ENCODE assay signal across 19 cellular contexts in genomic region chr2:201987426-201987825, GRCh38. TPM values are rescaled to one million over a fixed set of nuclear protein-coding genes. Genes with fewer than 3 reads are reported as not detected.
DNase-seq lines count a peak whose midpoint lies in the region; ATAC-seq and TF ChIP-seq lines count a peak whose summit lies in the region.
"Had no signal": no experiment of that assay in that cellular context is flagged by ENCODE, and none has a peak within 500 bp of the region (broad histone marks: within the 10 kb centered on the region; RNA-seq: fewer than 3 reads in every experiment).

No MANE protein-coding gene starts in this region.

- peaks cover 5% of the 10 kb centered on the region for H3K36me3 Mint-ChIP-seq in glutamatergic neuron (ENCODE audit: unreplicated experiment)
- H3K36me3 Mint-ChIP-seq: CD14-positive monocyte had no signal

- TF ChIP-seq CTCF in glutamatergic neuron (IDR thresholded peaks at IDR 0.05; ENCODE audit: partially characterized antibody, unreplicated experiment), result no peak

- H3K27me3 Mint-ChIP-seq in stimulated activated naive CD8-positive, alpha-beta T cell treated with anti-CD3 and anti-CD28 coated beads, Interleukin-15, amount 100 ng/mL, for 72 hours, result no peaks in the 10 kb centered on the region
- H3K27me3 Mint-ChIP-seq in glutamatergic neuron (ENCODE audit: unreplicated experiment), result peaks cover 2% of the 10 kb centered on the region

- DNase-seq in stimulated activated naive CD8-positive, alpha-beta T cell treated with anti-CD3 and anti-CD28 coated beads, Interleukin-15, amount 100 ng/mL, for 72 hours, result no peak
- DNase-seq in stimulated activated naive CD8-positive, alpha-beta T cell treated with anti-CD3 and anti-CD28 coated beads, Interleukin-15, Interleukin-2, amounts not matched to agents 100 U/mL and 50 U/mL, for 24 hours, result no peak
- DNase-seq in NCI-H187 treated with DMSO at 0.1 percent for 48 hours (lab: John Stamatoyannopoulos, UW) (peak; percentile 20), glutamatergic neuron (peak; percentile 32)
- DNase-seq: ACHN; AML-193; GM23248; HCEC 1CT; Karpas-422; MM.1S; NCI-H1105; NCI-H1694; NCI-H510A treated with DMSO at 0.1 percent for 48 hours; NK-92 treated with Interleukin-12 subunit alpha and Interleukin-12 subunit beta, amount 100 ng/mL, for 24 hours; SHP77 treated with DMSO at 0.1 percent for 48 hours had no signal

- no peak overlapping the region for H3K27ac Mint-ChIP-seq in stimulated activated naive CD8-positive, alpha-beta T cell treated with anti-CD3 and anti-CD28 coated beads, Interleukin-15, amount 100 ng/mL, for 72 hours
- H3K27ac Mint-ChIP-seq in glutamatergic neuron (ENCODE audit: unreplicated experiment), result peak overlapping the region; percentile 87
- H3K27ac Mint-ChIP-seq: CD14-positive monocyte had no signal

- H3K9me3 Mint-ChIP-seq in stimulated activated naive CD8-positive, alpha-beta T cell treated with anti-CD3 and anti-CD28 coated beads, Interleukin-15, amount 100 ng/mL, for 72 hours, result no peaks in the 10 kb centered on the region
- H3K9me3 Mint-ChIP-seq in glutamatergic neuron (ENCODE audit: unreplicated experiment), result peaks cover 3% of the 10 kb centered on the region
- H3K9me3 Mint-ChIP-seq: CD14-positive monocyte had no signal

- H3K4me3 Mint-ChIP-seq in stimulated activated naive CD8-positive, alpha-beta T cell treated with anti-CD3 and anti-CD28 coated beads, Interleukin-15, amount 100 ng/mL, for 72 hours, result no peak overlapping the region
- H3K4me3 Mint-ChIP-seq in glutamatergic neuron (ENCODE audit: unreplicated experiment), result peak overlapping the region; percentile 65
- H3K4me3 Mint-ChIP-seq: CD14-positive monocyte had no signal

- peaks cover 12% of the 10 kb centered on the region for H3K4me1 Mint-ChIP-seq in stimulated activated naive CD8-positive, alpha-beta T cell treated with anti-CD3 and anti-CD28 coated beads, Interleukin-15, amount 100 ng/mL, for 72 hours
- peaks cover 32% of the 10 kb centered on the region for H3K4me1 Mint-ChIP-seq in glutamatergic neuron (ENCODE audit: low read depth, unreplicated experiment)

- peak; percentile 33 for ATAC-seq in stimulated activated naive CD8-positive, alpha-beta T cell treated with anti-CD3 and anti-CD28 coated beads, Interleukin-15, amount 100 ng/mL, for 72 hours
- no peak for ATAC-seq in stimulated activated naive CD8-positive, alpha-beta T cell treated with anti-CD3 and anti-CD28 coated beads, Interleukin-15, Interleukin-2, amounts not matched to agents 100 U/mL and 50 U/mL, for 24 hours
- ATAC-seq in HG02973 (IDR thresholded peaks at IDR 0.05; ENCODE audit: unreplicated experiment) (no peak), HG03457 (IDR thresholded peaks at IDR 0.05; ENCODE audit: unreplicated experiment) (no peak), HG03432 (IDR thresholded peaks at IDR 0.05; ENCODE audit: unreplicated experiment) (no peak)

RNA-seq across cellular contexts. Expression of gene FZD7, which starts 46.2 kb away (rescaled TPM):
- 19.0 TPM for total RNA-seq in glutamatergic neuron (ENCODE audit: unreplicated experiment)

Comparison
In these comparisons a context has a peak if more than half of its experiments do, and no peak if none do; other contexts are left out.
1. DNase-seq: peak in NCI-H187 treated with DMSO at 0.1 percent for 48 hours (single experiment) and glutamatergic neuron (single experiment); none in stimulated activated naive CD8-positive, alpha-beta T cell treated with anti-CD3 and anti-CD28 coated beads, Interleukin-15, amount 100 ng/mL, for 72 hours (0 of 2) and stimulated activated naive CD8-positive, alpha-beta T cell treated with anti-CD3 and anti-CD28 coated beads, Interleukin-15, Interleukin-2, amounts not matched to agents 100 U/mL and 50 U/mL, for 24 hours (single experiment).